In genomic region chr19:16628984-16629691, GRCh38 we compare ENCODE assay signal across 1 cellular context.
TF ChIP-seq lines count a peak whose summit lies in the region.

No MANE protein-coding gene starts in this region.

TF ChIP-seq in GM12878, 131 proteins besides CTCF, POLR2A, EP300 and RAD21:
- TF ChIP-seq PRDM15 (CRISPR knock-in tag; IDR thresholded peaks at IDR 0.05) (no peak), NFIC (IDR thresholded peaks at IDR 0.05; ENCODE audit: low read depth, low read length) (peak; percentile 43; the same call in 1 of the 2 replicates), BCL3 (IDR thresholded peaks at IDR 0.05; ENCODE audit: borderline replicate concordance, insufficient read depth, low read depth, low read length, poor library complexity, severe bottlenecking) (peak; percentile 7), NR2F1 (conservative IDR thresholded peaks at IDR 0.05) (peak; percentile 89), MXI1 (IDR thresholded peaks at IDR 0.05; ENCODE audit: low read depth, low read length) (peak; percentile 55; the same call in 1 of the 2 replicates), POLR2AphosphoS5 (IDR thresholded peaks at IDR 0.05; ENCODE audit: low read length) (peak; percentile 6; the same call in 1 of the 2 replicates), CHD2 (IDR thresholded peaks at IDR 0.05; ENCODE audit: borderline replicate concordance, low read depth, low read length) (peak; percentile 14; the same call in 1 of the 2 replicates), NR2C2 (IDR thresholded peaks at IDR 0.05; ENCODE audit: borderline replicate concordance, control insufficient read depth, insufficient read length, low read depth) (no peak), RUNX3 (IDR thresholded peaks at IDR 0.05; ENCODE audit: low read length) (peak; percentile 60), MTA3 (IDR thresholded peaks at IDR 0.05; ENCODE audit: borderline replicate concordance, low read length) (0 out of 2 replicates have a peak, but pooled peaks have one; percentile 52), PAX8 (IDR thresholded peaks at IDR 0.05) (no peak), SKIL (IDR thresholded peaks at IDR 0.05; ENCODE audit: low read depth, poor library complexity, severe bottlenecking) (peak; percentile 39), SMAD5 (IDR thresholded peaks at IDR 0.05; ENCODE audit: low read depth) (no peak), TCF3 (IDR thresholded peaks at IDR 0.05; ENCODE audit: borderline replicate concordance, insufficient read depth, low read depth, low read length) (peak; percentile 86), MAX (IDR thresholded peaks at IDR 0.05; ENCODE audit: low read depth, low read length) (0 out of 2 replicates have a peak, but pooled peaks have one; percentile 29), FOXM1 (IDR thresholded peaks at IDR 0.05; ENCODE audit: low read depth, low read length) (peak; percentile 62; the same call in 1 of the 2 replicates), ATF2 (IDR thresholded peaks at IDR 0.05; ENCODE audit: low read length) (peak; percentile 67; the same call in 1 of the 2 replicates), CREB1 (IDR thresholded peaks at IDR 0.05; ENCODE audit: low read depth) (0 out of 2 replicates have a peak, but pooled peaks have one; percentile 26), JUND (IDR thresholded peaks at IDR 0.05; ENCODE audit: low read depth, low read length) (no peak), PML (IDR thresholded peaks at IDR 0.05; ENCODE audit: low read length) (peak; percentile 27; the same call in 1 of the 2 replicates), POU2F2 (IDR thresholded peaks at IDR 0.05; ENCODE audit: borderline replicate concordance, low read depth, low read length) (0 out of 3 replicates have a peak, but pooled peaks have one; percentile 9), BHLHE40 (IDR thresholded peaks at IDR 0.05; ENCODE audit: borderline replicate concordance in 1 of 2, low read depth in 2 of 2, low read length in 1 of 2) (peak; percentile 70 to 85), ESRRA (IDR thresholded peaks at IDR 0.05; ENCODE audit: low read length) (peak; percentile 89; the same call in 1 of the 2 replicates), IKZF1 (conservative IDR thresholded peaks at IDR 0.05) (no peak)
